17 cellular contexts compared by ENCODE assay signal in the genomic region with DNA sequence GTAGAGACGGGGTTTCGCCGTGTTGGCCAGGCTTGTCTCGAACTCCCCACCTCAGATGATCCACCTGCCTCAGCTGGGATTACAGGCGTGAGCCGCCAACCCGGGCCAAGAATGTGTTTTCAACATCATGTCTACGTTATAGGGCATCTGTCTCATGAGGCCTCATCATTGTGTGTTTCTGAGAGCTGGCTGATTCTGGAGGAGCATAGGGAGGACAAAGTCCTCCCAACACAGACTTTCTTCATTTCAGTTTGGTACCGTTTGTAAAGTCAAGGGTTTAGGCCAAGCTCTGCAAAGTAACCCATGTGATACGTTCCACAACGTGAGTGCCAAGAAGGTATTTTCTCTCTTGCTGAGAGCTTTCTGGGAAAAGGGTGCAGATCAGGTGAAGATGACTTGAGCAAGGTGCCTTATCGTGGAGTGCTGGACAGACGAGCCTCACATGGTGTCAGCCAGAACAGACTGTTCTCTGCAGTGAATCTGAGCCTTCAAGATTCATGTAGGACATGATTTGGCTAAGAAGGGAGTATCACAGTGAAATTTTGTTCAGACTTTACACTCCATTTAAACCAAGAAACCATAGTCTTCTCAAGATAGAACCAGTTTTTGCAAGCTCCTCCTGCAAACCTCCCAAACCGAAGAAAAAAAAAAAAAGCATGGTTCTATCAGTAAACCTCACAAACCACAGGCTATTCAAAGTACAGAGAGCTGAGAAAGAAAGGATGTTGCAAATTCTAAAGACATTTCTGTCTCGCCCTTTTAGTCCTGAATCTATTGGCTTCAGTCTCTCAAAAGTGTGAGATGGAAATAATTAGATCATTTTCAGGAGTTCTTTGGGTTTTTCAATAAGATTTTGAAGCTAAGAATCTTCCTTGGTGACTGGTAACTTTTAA.
DNase-seq lines count a peak whose midpoint lies in the region; ATAC-seq, FAIRE-seq and TF ChIP-seq lines count a peak whose summit lies in the region.
"Had no signal": no experiment of that assay in that cellular context is flagged by ENCODE, and none has a peak within 500 bp of the region (broad histone marks: within the 10 kb centered on the region; RNA-seq: fewer than 3 reads in every experiment).

No MANE protein-coding gene starts in this region.

- H3K27me3 ChIP-seq in SK-N-SH (ENCODE audit: insufficient read depth) (no peaks in the 10 kb centered on the region), GM12878 (replicated peaks in 1 of 2; ENCODE audit: control insufficient read depth in 2 of 2, insufficient read depth in 2 of 2, low read length in 1 of 2) (no peaks in the 10 kb centered on the region), prostate gland (replicated peaks; ENCODE audit: insufficient read depth) (no peaks in the 10 kb centered on the region)
- H3K27me3 ChIP-seq: esophagus squamous epithelium, suprapubic skin had no signal

- POLR2A ChIA-PET in SK-N-SH (lab: Yijun Ruan, JAX) (no interaction called here), GM12878 (lab: Charles Lee) (interaction anchor here (0.6 kb wide), 1 partner anchor 132 kb away, joined by 3 read pairs; no protein-coding TSS in a partner anchor)

- TF ChIP-seq CTCF in SK-N-SH (IDR thresholded peaks at IDR 0.05) (no peak), GM12878 (IDR thresholded peaks at IDR 0.05 in 2 of 3, conservative IDR thresholded peaks at IDR 0.05 in 1 of 3; ENCODE audit: control insufficient read depth in 2 of 3, extremely low read depth in 1 of 3, insufficient read depth in 1 of 3, low read depth in 3 of 3, low read length in 3 of 3) (no peak), prostate gland (IDR thresholded peaks at IDR 0.05) (no peak)

- peaks cover 50% of the 10 kb centered on the region for H3F3A ChIP-seq in SK-N-SH (replicated peaks; ENCODE audit: insufficient read depth)

- TF ChIP-seq POLR2A in GM12878 (IDR thresholded peaks at IDR 0.05; ENCODE audit: low read depth, low read length) (no peak), prostate gland (IDR thresholded peaks at IDR 0.05) (no peak)

- H3K9ac ChIP-seq in SK-N-SH (no peak overlapping the region; the same call in 1 of the 2 replicates), GM12878 (ENCODE audit: control insufficient read depth, insufficient read depth, low read length) (no peak overlapping the region)

- CTCF ChIA-PET in SK-N-SH (lab: Yijun Ruan, JAX) (interaction anchor here (0.7 to 4.5 kb wide), 3 partner anchors 20 to 149 kb away, joined by 3 to 17 read pairs (median 4); no protein-coding TSS in a partner anchor), GM12878 (lab: Yijun Ruan, JAX) (interaction anchor here (0.9 to 1.8 kb wide), 5 partner anchors 10 to 163 kb away, joined by 3 to 5 read pairs (median 4); no protein-coding TSS in a partner anchor)

- H3K27ac ChIP-seq in SK-N-SH (ENCODE audit: low read depth in 2 of 2, low read length in 1 of 2): peak overlapping the region; percentile 59 to 80; a peak in 2 of 4 replicates
- H3K27ac ChIP-seq in GM12878 (ENCODE audit: control insufficient read depth, insufficient read depth): no peak overlapping the region
- H3K27ac ChIP-seq in prostate gland: no peak overlapping the region
- H3K27ac ChIP-seq: esophagus squamous epithelium, suprapubic skin had no signal

- H3K4me1 ChIP-seq in SK-N-SH (ENCODE audit: control insufficient read depth in 1 of 2, insufficient read depth in 2 of 2, low read depth in 1 of 2, low read length in 1 of 2) (peaks cover 0 to 3% of the 10 kb centered on the region in 2 experiments; a peak in 3 of 4 replicates), GM12878 (ENCODE audit: control insufficient read depth, insufficient read depth, low read length) (peaks cover 2% of the 10 kb centered on the region; the same call in 1 of the 2 replicates), prostate gland (replicated peaks) (no peaks in the 10 kb centered on the region)
- H3K4me1 ChIP-seq: esophagus squamous epithelium, suprapubic skin had no signal

- RAD21 ChIA-PET in GM12878 (lab: Charles Lee; ENCODE audit: unreplicated experiment): no interaction called here

- H2AFZ ChIP-seq in SK-N-SH (ENCODE audit: low read depth): no peak overlapping the region
- H2AFZ ChIP-seq in GM12878 (ENCODE audit: control insufficient read depth, low read depth, low read length): no peak overlapping the region

- SMC1A ChIA-PET in GM12878 (lab: Charles Lee; ENCODE audit: uncharacterized antibody, unreplicated experiment): interaction anchor here (0.5 to 1.4 kb wide), 5 partner anchors 11 to 182 kb away, joined by 3 to 4 read pairs (median 3); no protein-coding TSS in a partner anchor

- in situ Hi-C loops in GM12878 (cut with MboI): no loop called here

- DNase-seq in SK-N-SH: no peak
- peak; percentile 50 for DNase-seq in Jurkat, Clone E6-1 (ENCODE audit: low read depth, low spot score)
- DNase-seq in GM12878 (ENCODE audit: low read depth, low spot score): no peak
- no peak for DNase-seq in sciatic nerve (ENCODE audit: low spot score)
- no peak for DNase-seq in SHP77 (lab: John Stamatoyannopoulos, UW)
- DNase-seq in prostate gland (ENCODE audit: low spot score): no peak
- DNase-seq: activated CD4-positive, alpha-beta T cell treated with anti-CD3 and anti-CD28 coated beads for 1 hour; activated CD8-positive, alpha-beta memory T cell treated with anti-CD3 and anti-CD28 coated beads, Interleukin-2, amount 50 U/mL, for 48 hours; activated naive CD4-positive, alpha-beta T cell treated with anti-CD3 and anti-CD28 coated beads, Interleukin-2, amount 50 U/mL, for 16 hours; esophagus squamous epithelium; left cardiac atrium; NCI-H2107; T-helper 1 cell had no signal

- no peak overlapping the region for H3K4me3 ChIP-seq in SK-N-SH (ENCODE audit: low read depth in 2 of 2, low read length in 1 of 2)
- no peak overlapping the region for H3K4me3 ChIP-seq in Jurkat, Clone E6-1 (ENCODE audit: low read length)
- no peak overlapping the region for H3K4me3 ChIP-seq in GM12878
- no peak overlapping the region for H3K4me3 ChIP-seq in prostate gland
- H3K4me3 ChIP-seq: esophagus squamous epithelium, suprapubic skin had no signal

- H3K36me3 ChIP-seq in SK-N-SH (replicated peaks in 1 of 2; ENCODE audit: control insufficient read depth in 1 of 2, insufficient read depth in 2 of 2, low read length in 1 of 2) (peaks cover 86 to 94% of the 10 kb centered on the region in 2 experiments), GM12878 (ENCODE audit: control insufficient read depth in 2 of 2, insufficient read depth in 2 of 2, low read length in 1 of 2) (no peaks in the 10 kb centered on the region), prostate gland (no peaks in the 10 kb centered on the region)

- intact Hi-C loops in GM12878 (cut with micrococcal nuclease; ENCODE audit: unreplicated experiment) (no loop called here), sciatic nerve (cut with DNase I) (no loop called here), prostate gland (cut with DNase I) (no loop called here)

- TF ChIP-seq EP300 in SK-N-SH (IDR thresholded peaks at IDR 0.05; ENCODE audit: borderline replicate concordance in 1 of 2, low read depth in 1 of 2, low read length in 1 of 2): no peak
- no peak for TF ChIP-seq EP300 in GM12878 (IDR thresholded peaks at IDR 0.05; ENCODE audit: borderline replicate concordance in 1 of 2, control insufficient read depth in 1 of 2, low read depth in 2 of 2, low read length in 2 of 2)

- H3K9me2 ChIP-seq in SK-N-SH: no peaks in the 10 kb centered on the region

- no peaks in the 10 kb centered on the region for H4K20me1 ChIP-seq in SK-N-SH (ENCODE audit: insufficient read depth)
- H4K20me1 ChIP-seq in GM12878 (ENCODE audit: control insufficient read depth, insufficient read depth): no peaks in the 10 kb centered on the region

- ATAC-seq in SK-N-SH treated with all-trans-retinoic acid at 6 μM for 48 hours (no peak), GM12878 (peak; percentile 67), sciatic nerve (peak; percentile 19), HG02763 (IDR thresholded peaks at IDR 0.05; ENCODE audit: unreplicated experiment) (no peak)

- no peak for FAIRE-seq in GM12878 (lab: Jason Lieb, UNC)
- FAIRE-seq: A204.1 had no signal

- BruUV-seq in GM12878 (replicated peaks; lab: Mats Ljungman, UMichigan): no TSS peak

- TF ChIP-seq RAD21 in SK-N-SH (IDR thresholded peaks at IDR 0.05; ENCODE audit: low read length) (no peak), GM12878 (IDR thresholded peaks at IDR 0.05; ENCODE audit: insufficient read depth, low read depth, low read length) (no peak)

- H3K79me2 ChIP-seq in SK-N-SH (ENCODE audit: insufficient read depth): no peaks in the 10 kb centered on the region; the same call in 1 of the 2 replicates
- H3K79me2 ChIP-seq in GM12878 (ENCODE audit: control insufficient read depth, insufficient read depth, low read length): no peaks in the 10 kb centered on the region

- whole genome bisulfite sequencing in SK-N-SH (ENCODE audit: low lambda C conversion rate): 89% methylated on average over 15 of the region's 15 CpGs
- WGBS in GM12878 (ENCODE audit: insufficient coverage, insufficient replicate concordance, low lambda C conversion rate, missing lambda C conversion rate): 44% methylated on average over 15 of the region's 15 CpGs
- WGBS in prostate gland: 76% methylated on average over 15 of the region's 15 CpGs

- no peak overlapping the region for H3K4me2 ChIP-seq in SK-N-SH
- 0 out of 2 replicates have a peak overlapping the region, but pooled peaks have one; percentile 4 for H3K4me2 ChIP-seq in GM12878 (ENCODE audit: control insufficient read depth, insufficient read depth)

- H3K9me3 ChIP-seq in SK-N-SH (no peaks in the 10 kb centered on the region), GM12878 (replicated peaks; ENCODE audit: control insufficient read depth, insufficient read depth, low read length) (no peaks in the 10 kb centered on the region), prostate gland (no peaks in the 10 kb centered on the region)
- H3K9me3 ChIP-seq: esophagus squamous epithelium, suprapubic skin had no signal

TF ChIP-seq in SK-N-SH, 30 proteins besides CTCF, POLR2A, EP300 and RAD21 (continues in another document):
- TF ChIP-seq YY1 (IDR thresholded peaks at IDR 0.05; ENCODE audit: low read depth) (no peak), POLR2AphosphoS5 (IDR thresholded peaks at IDR 0.05; ENCODE audit: low read depth, low read length) (no peak)

TF ChIP-seq in SK-N-SH treated with all-trans-retinoic acid at 6 μM for 48 hours, 23 proteins besides CTCF, POLR2A, EP300 and RAD21 (continues in another document):
- no peak for TF ChIP-seq ZNF8 (CRISPR knock-in tag; IDR thresholded peaks at IDR 0.05)

TF ChIP-seq in GM12878, 131 proteins besides CTCF, POLR2A, EP300 and RAD21:
- TF ChIP-seq BCL11A (IDR thresholded peaks at IDR 0.05; ENCODE audit: low read depth, low read length) (no peak), ZNF384 (IDR thresholded peaks at IDR 0.05; ENCODE audit: borderline replicate concordance, low read depth, low read length) (peak; percentile 78; the same call in 1 of the 2 replicates), FOXK2 (IDR thresholded peaks at IDR 0.05) (no peak), RUNX3 (IDR thresholded peaks at IDR 0.05; ENCODE audit: low read length) (peak; percentile 48; the same call in 1 of the 2 replicates), CBX3 (IDR thresholded peaks at IDR 0.05; ENCODE audit: borderline replicate concordance, low read depth) (no peak), POLR2AphosphoS2 (IDR thresholded peaks at IDR 0.05; ENCODE audit: low read depth, low read length) (no peak), KDM1A (IDR thresholded peaks at IDR 0.05; ENCODE audit: borderline replicate concordance) (no peak)

Comparison
In these comparisons a context has a peak if more than half of its experiments do, and no peak if none do; other contexts are left out.
1. H3K27ac ChIP-seq: peak in SK-N-SH (2 of 2); none in GM12878 (single experiment) and prostate gland (0 of 2).
2. ATAC-seq: peak in GM12878 (single experiment) and sciatic nerve (single experiment); none in SK-N-SH treated with all-trans-retinoic acid at 6 μM for 48 hours (single experiment) and HG02763 (single experiment).